Comparison of ENCODE assay signal across 1 cellular context in genomic region chr20:17771206-17772004, GRCh38.
TF ChIP-seq lines count a peak whose summit lies in the region.

No MANE protein-coding gene starts in this region.

TF ChIP-seq in HepG2, 621 proteins besides CTCF, POLR2A, EP300 and RAD21 (continued from another document and continues in another):
- TF ChIP-seq, protein P1, sequence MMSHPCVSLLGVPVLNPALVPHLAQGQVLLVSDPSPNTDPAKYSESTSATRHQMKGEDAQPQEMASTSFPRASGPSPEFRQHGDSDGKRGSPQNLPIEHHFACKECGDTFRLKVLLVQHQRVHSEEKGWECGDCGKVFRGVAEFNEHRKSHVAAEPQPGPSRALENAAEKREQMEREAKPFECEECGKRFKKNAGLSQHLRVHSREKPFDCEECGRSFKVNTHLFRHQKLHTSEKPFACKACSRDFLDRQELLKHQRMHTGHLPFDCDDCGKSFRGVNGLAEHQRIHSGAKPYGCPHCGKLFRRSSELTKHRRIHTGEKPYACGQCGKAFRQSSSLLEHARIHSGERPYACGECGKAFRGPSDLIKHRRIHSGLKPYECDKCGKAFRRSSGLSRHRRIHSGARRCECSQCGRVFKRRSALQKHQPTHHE (CRISPR knock-in tag; IDR thresholded peaks at IDR 0.05; ENCODE audit: borderline replicate concordance), result peak; percentile 75; the same call in 1 of the 2 replicates
- no peak for TF ChIP-seq ZNF33A (CRISPR knock-in tag; IDR thresholded peaks at IDR 0.05; ENCODE audit: borderline replicate concordance)
- peak; percentile 93; the same call in 1 of the 2 replicates for TF ChIP-seq ZBED4 (CRISPR knock-in tag; IDR thresholded peaks at IDR 0.05; ENCODE audit: borderline replicate concordance)
- 0 out of 2 replicates have a peak, but pooled peaks have one; percentile 31 for TF ChIP-seq RNF219 (CRISPR knock-in tag; IDR thresholded peaks at IDR 0.05)
- TF ChIP-seq ZNF468 (CRISPR knock-in tag; IDR thresholded peaks at IDR 0.05), result no peak
- TF ChIP-seq ZSCAN25 (CRISPR knock-in tag; IDR thresholded peaks at IDR 0.05), result peak; percentile 99
- no peak for TF ChIP-seq ZNF713 (CRISPR knock-in tag; IDR thresholded peaks at IDR 0.05)
- peak; percentile 73; the same call in 1 of the 2 replicates for TF ChIP-seq ZNF646 (CRISPR knock-in tag; IDR thresholded peaks at IDR 0.05)
- TF ChIP-seq ZNF709 (CRISPR knock-in tag; IDR thresholded peaks at IDR 0.05), result peak; percentile 71; the same call in 1 of the 2 replicates
- peak; percentile 85 for TF ChIP-seq ZFP1 (CRISPR knock-in tag; IDR thresholded peaks at IDR 0.05)
- TF ChIP-seq, protein P2, sequence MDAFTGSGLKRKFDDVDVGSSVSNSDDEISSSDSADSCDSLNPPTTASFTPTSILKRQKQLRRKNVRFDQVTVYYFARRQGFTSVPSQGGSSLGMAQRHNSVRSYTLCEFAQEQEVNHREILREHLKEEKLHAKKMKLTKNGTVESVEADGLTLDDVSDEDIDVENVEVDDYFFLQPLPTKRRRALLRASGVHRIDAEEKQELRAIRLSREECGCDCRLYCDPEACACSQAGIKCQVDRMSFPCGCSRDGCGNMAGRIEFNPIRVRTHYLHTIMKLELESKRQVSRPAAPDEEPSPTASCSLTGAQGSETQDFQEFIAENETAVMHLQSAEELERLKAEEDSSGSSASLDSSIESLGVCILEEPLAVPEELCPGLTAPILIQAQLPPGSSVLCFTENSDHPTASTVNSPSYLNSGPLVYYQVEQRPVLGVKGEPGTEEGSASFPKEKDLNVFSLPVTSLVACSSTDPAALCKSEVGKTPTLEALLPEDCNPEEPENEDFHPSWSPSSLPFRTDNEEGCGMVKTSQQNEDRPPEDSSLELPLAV (CRISPR knock-in tag; conservative IDR thresholded peaks at IDR 0.05; ENCODE audit: low read depth), result no peak
- TF ChIP-seq ZNF10 (CRISPR knock-in tag; IDR thresholded peaks at IDR 0.05; ENCODE audit: borderline replicate concordance, low read depth), result no peak
- peak; percentile 76; the same call in 1 of the 2 replicates for TF ChIP-seq ZNF274 (CRISPR knock-in tag; IDR thresholded peaks at IDR 0.05)
- peak; percentile 36; the same call in 1 of the 2 replicates for TF ChIP-seq HNF4G (IDR thresholded peaks at IDR 0.05; ENCODE audit: borderline replicate concordance, low read depth, low read length)
- no peak for TF ChIP-seq HNF4G (CRISPR knock-in tag; IDR thresholded peaks at IDR 0.05; ENCODE audit: borderline replicate concordance, low read depth)
- peak; percentile 86 for TF ChIP-seq NCOA2 (CRISPR knock-in tag; IDR thresholded peaks at IDR 0.05)
- TF ChIP-seq, protein P3, sequence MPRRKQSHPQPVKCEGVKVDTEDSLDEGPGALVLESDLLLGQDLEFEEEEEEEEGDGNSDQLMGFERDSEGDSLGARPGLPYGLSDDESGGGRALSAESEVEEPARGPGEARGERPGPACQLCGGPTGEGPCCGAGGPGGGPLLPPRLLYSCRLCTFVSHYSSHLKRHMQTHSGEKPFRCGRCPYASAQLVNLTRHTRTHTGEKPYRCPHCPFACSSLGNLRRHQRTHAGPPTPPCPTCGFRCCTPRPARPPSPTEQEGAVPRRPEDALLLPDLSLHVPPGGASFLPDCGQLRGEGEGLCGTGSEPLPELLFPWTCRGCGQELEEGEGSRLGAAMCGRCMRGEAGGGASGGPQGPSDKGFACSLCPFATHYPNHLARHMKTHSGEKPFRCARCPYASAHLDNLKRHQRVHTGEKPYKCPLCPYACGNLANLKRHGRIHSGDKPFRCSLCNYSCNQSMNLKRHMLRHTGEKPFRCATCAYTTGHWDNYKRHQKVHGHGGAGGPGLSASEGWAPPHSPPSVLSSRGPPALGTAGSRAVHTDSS (CRISPR knock-in tag; conservative IDR thresholded peaks at IDR 0.05), result no peak
- TF ChIP-seq STAG1 (CRISPR knock-in tag; IDR thresholded peaks at IDR 0.05), result 0 out of 2 replicates have a peak, but pooled peaks have one; percentile 2
- TF ChIP-seq, protein P4, sequence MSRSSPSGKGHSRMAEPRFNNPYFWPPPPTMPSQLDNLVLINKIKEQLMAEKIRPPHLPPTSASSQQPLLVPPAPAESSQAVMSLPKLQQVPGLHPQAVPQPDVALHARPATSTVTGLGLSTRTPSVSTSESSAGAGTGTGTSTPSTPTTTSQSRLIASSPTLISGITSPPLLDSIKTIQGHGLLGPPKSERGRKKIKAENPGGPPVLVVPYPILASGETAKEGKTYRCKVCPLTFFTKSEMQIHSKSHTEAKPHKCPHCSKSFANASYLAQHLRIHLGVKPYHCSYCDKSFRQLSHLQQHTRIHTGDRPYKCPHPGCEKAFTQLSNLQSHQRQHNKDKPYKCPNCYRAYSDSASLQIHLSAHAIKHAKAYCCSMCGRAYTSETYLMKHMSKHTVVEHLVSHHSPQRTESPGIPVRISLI (CRISPR knock-in tag; IDR thresholded peaks at IDR 0.05; ENCODE audit: borderline replicate concordance), result peak; percentile 66; the same call in 1 of the 2 replicates
- TF ChIP-seq ZSCAN20 (CRISPR knock-in tag; IDR thresholded peaks at IDR 0.05; ENCODE audit: borderline replicate concordance), result no peak
- no peak for TF ChIP-seq MXI1 (IDR thresholded peaks at IDR 0.05; ENCODE audit: borderline replicate concordance, low read depth, low read length)
- peak; percentile 55 for TF ChIP-seq MEF2D (CRISPR knock-in tag; IDR thresholded peaks at IDR 0.05)
- TF ChIP-seq MIER2 (CRISPR knock-in tag; IDR thresholded peaks at IDR 0.05), result no peak; the same call in 1 of the 2 replicates
- TF ChIP-seq HDAC2 (CRISPR knock-in tag; IDR thresholded peaks at IDR 0.05), result peak; percentile 93
- TF ChIP-seq ZNF253 (CRISPR knock-in tag; IDR thresholded peaks at IDR 0.05; ENCODE audit: borderline replicate concordance), result no peak
- no peak for TF ChIP-seq EED (CRISPR knock-in tag; IDR thresholded peaks at IDR 0.05)
- TF ChIP-seq ZNF501 (CRISPR knock-in tag; IDR thresholded peaks at IDR 0.05), result peak; percentile 73; the same call in 1 of the 2 replicates
- peak; percentile 59; the same call in 1 of the 2 replicates for TF ChIP-seq FOXK1 (CRISPR knock-in tag; IDR thresholded peaks at IDR 0.05; ENCODE audit: borderline replicate concordance, low read depth)
- no peak for TF ChIP-seq RBM22 (optimal IDR thresholded peaks at IDR 0.05; ENCODE audit: low read length)
- no peak for TF ChIP-seq ZNF326 (CRISPR knock-in tag; IDR thresholded peaks at IDR 0.05; ENCODE audit: borderline replicate concordance)
- TF ChIP-seq HNRNPH1 (optimal IDR thresholded peaks at IDR 0.05; ENCODE audit: low read depth, low read length), result no peak
- no peak; the same call in 1 of the 2 replicates for TF ChIP-seq RBAK (CRISPR knock-in tag; IDR thresholded peaks at IDR 0.05)
- TF ChIP-seq PAWR (CRISPR knock-in tag; IDR thresholded peaks at IDR 0.05; ENCODE audit: borderline replicate concordance), result 0 out of 2 replicates have a peak, but pooled peaks have one; percentile 39
- peak; percentile 68; the same call in 1 of the 2 replicates for TF ChIP-seq SP5 (CRISPR knock-in tag; IDR thresholded peaks at IDR 0.05; ENCODE audit: borderline replicate concordance, low read depth)
- no peak for TF ChIP-seq BHLHE40 (IDR thresholded peaks at IDR 0.05; ENCODE audit: low read length)
- no peak for TF ChIP-seq AGO2 (optimal IDR thresholded peaks at IDR 0.05; ENCODE audit: low read depth, low read length)
- no peak for TF ChIP-seq CBX2 (IDR thresholded peaks at IDR 0.05; ENCODE audit: low read depth, low read length)
- 0 out of 2 replicates have a peak, but pooled peaks have one; percentile 79 for TF ChIP-seq CBX2 (CRISPR knock-in tag; IDR thresholded peaks at IDR 0.05; ENCODE audit: low read depth)
- TF ChIP-seq ZNF652 (CRISPR knock-in tag; IDR thresholded peaks at IDR 0.05; ENCODE audit: borderline replicate concordance, low read depth), result peak; percentile 71
- peak; percentile 78 for TF ChIP-seq TEAD3 (CRISPR knock-in tag; optimal IDR thresholded peaks at IDR 0.05; ENCODE audit: borderline replicate concordance)
- TF ChIP-seq ZNF776 (CRISPR knock-in tag; IDR thresholded peaks at IDR 0.05), result no peak
- no peak; the same call in 1 of the 2 replicates for TF ChIP-seq ZNF101 (CRISPR knock-in tag; IDR thresholded peaks at IDR 0.05; ENCODE audit: borderline replicate concordance, low read depth)
- no peak for TF ChIP-seq AGO1 (IDR thresholded peaks at IDR 0.05; ENCODE audit: low read depth, low read length, poor library complexity, severe bottlenecking)
- TF ChIP-seq ZNF230 (CRISPR knock-in tag; IDR thresholded peaks at IDR 0.05), result peak; percentile 49; the same call in 1 of the 2 replicates
